29 cellular contexts compared by ENCODE assay signal in the genomic region with DNA sequence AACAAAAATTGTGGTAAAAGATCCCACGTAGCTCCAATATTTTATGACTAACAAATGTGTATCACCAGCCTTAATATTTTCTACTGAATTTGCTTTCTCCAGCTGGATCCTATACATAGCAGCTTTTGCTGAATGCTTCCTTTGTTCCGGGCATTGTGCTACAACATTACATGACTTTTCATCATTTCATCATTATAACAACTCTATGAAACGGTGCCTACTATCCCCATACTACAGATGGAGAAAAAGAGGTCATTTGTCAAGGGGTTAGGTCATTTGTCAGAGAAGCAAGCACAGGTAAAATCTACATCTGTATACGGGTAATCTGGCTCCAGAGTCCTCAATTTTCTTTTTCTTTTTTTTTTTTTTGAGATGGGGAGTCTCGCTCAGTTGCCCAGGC.
DNase-seq lines count a peak whose midpoint lies in the region; ATAC-seq, FAIRE-seq and TF ChIP-seq lines count a peak whose summit lies in the region.
"Had no signal": no experiment of that assay in that cellular context is flagged by ENCODE, and none has a peak within 500 bp of the region (broad histone marks: within the 10 kb centered on the region; RNA-seq: fewer than 3 reads in every experiment).

No MANE protein-coding gene starts in this region.

- H4K20me1 ChIP-seq in Karpas-422 (ENCODE audit: insufficient read depth, low read depth, low read length): peaks cover 62% of the 10 kb centered on the region

- H3K4me1 Mint-ChIP-seq in natural killer cell: peaks cover 75 to 91% of the 10 kb centered on the region in 2 donors

- H3K4me3 Mint-ChIP-seq in natural killer cell: no peak overlapping the region
- H3K4me3 Mint-ChIP-seq: activated naive CD4-positive, alpha-beta T cell treated with anti-CD3 and anti-CD28 coated beads, Interleukin-2, amount 10 ng/mL, durations not matched to agents 7 days and 5 days; activated T-cell treated with anti-CD3 and anti-CD28 coated beads, Interleukin-2, amount 50 U/mL, for 24 hours; T-helper 1 cell treated with Interleukin-12 subunit alpha and Interleukin-12 subunit beta and Interleukin-4 antibody, amounts not matched to agents 30 μg/mL and 1 μg/mL, for 36 hours had no signal

- H3K36me3 ChIP-seq in Karpas-422 (ENCODE audit: insufficient read depth, low read length) (no peaks in the 10 kb centered on the region), ectodermal cell (ENCODE audit: control insufficient read depth, insufficient read depth, low read length) (no peaks in the 10 kb centered on the region), kidney (ENCODE audit: control insufficient read depth in 1 of 2, insufficient read depth in 2 of 2, low read length in 2 of 2) (no peaks in the 10 kb centered on the region)
- H3K36me3 ChIP-seq: suprapubic skin had no signal

- H2AFZ ChIP-seq in Karpas-422 (ENCODE audit: low read length): no peak overlapping the region
- H2AFZ ChIP-seq: GM23248 had no signal

- H3K27me3 ChIP-seq in Karpas-422 (ENCODE audit: low read length) (no peaks in the 10 kb centered on the region), ectodermal cell (ENCODE audit: control insufficient read depth, insufficient read depth, low read length, poor library complexity, severe bottlenecking) (no peaks in the 10 kb centered on the region)
- H3K27me3 ChIP-seq: heart left ventricle, SJSA1, suprapubic skin had no signal

- no peak for ATAC-seq in natural killer cell
- ATAC-seq: heart left ventricle; naive thymus-derived CD8-positive, alpha-beta T cell had no signal

- DNase-seq in COLO829 (ENCODE audit: low spot score) (peak; percentile 45), Karpas-422 (no peak), natural killer cell (no peak), kidney (no peak), GM20000 (ENCODE audit: low spot score) (no peak), DMS79 (lab: John Stamatoyannopoulos, UW) (no peak)
- DNase-seq: activated CD8-positive, alpha-beta memory T cell treated with anti-CD3 and anti-CD28 coated beads for 24 hours; activated naive CD4-positive, alpha-beta T cell treated with anti-CD3 and anti-CD28 coated beads, Interleukin-2, amount 10 ng/mL, durations not matched to agents 7 days and 5 days; activated T-cell treated with anti-CD3 and anti-CD28 coated beads, Interleukin-2, amount 50 U/mL, for 24 hours; caudate nucleus; dermis blood vessel endothelial cell; GM23248; heart left ventricle; Kasumi-1; naive thymus-derived CD8-positive, alpha-beta T cell; NCI-H1694 treated with DMSO at 0.1 percent for 48 hours; NCI-H2171 treated with DMSO at 0.1 percent for 48 hours; retina; stimulated activated CD4-positive, alpha-beta T cell treated with anti-CD3 and anti-CD28 coated beads, Interleukin-2, amount 100 ng/mL, for 24 hours had no signal

- no peaks in the 10 kb centered on the region for H3K9me3 ChIP-seq in Karpas-422 (ENCODE audit: low read length)
- H3K9me3 ChIP-seq in ectodermal cell (ENCODE audit: control insufficient read depth, low read length): no peaks in the 10 kb centered on the region
- H3K9me3 ChIP-seq in kidney (ENCODE audit: control insufficient read depth in 1 of 2, low read length in 2 of 2): no peaks in the 10 kb centered on the region
- H3K9me3 ChIP-seq: heart left ventricle, SJSA1, suprapubic skin had no signal

- H3K27ac Mint-ChIP-seq in natural killer cell: peak overlapping the region; percentile 79 to 83
- H3K27ac Mint-ChIP-seq: activated naive CD4-positive, alpha-beta T cell treated with anti-CD3 and anti-CD28 coated beads, Interleukin-2, amount 10 ng/mL, durations not matched to agents 7 days and 5 days; T-helper 1 cell treated with Interleukin-12 subunit alpha and Interleukin-12 subunit beta and Interleukin-4 antibody, amounts not matched to agents 30 μg/mL and 1 μg/mL, for 36 hours had no signal

- H3K9ac ChIP-seq in Karpas-422 (ENCODE audit: low read length) (no peak overlapping the region), kidney (ENCODE audit: low read length in 2 of 2) (no peak overlapping the region)
- H3K9ac ChIP-seq: GM23248 had no signal

- peaks cover 100% of the 10 kb centered on the region for H3K79me2 ChIP-seq in Karpas-422 (ENCODE audit: low read length)

- H3K36me3 Mint-ChIP-seq in natural killer cell: no peaks in the 10 kb centered on the region

- no peak overlapping the region for H3K4me3 ChIP-seq in Karpas-422 (ENCODE audit: low read length)
- no peak overlapping the region for H3K4me3 ChIP-seq in ectodermal cell (ENCODE audit: insufficient read depth, low read depth, low read length)
- no peak overlapping the region for H3K4me3 ChIP-seq in kidney (ENCODE audit: low read length in 2 of 2)
- H3K4me3 ChIP-seq: GM23248, heart left ventricle, SJSA1, smooth muscle cell, suprapubic skin had no signal

- no peak overlapping the region for H3K4me2 ChIP-seq in Karpas-422 (ENCODE audit: low read depth, low read length, poor library complexity, severe bottlenecking)
- H3K4me2 ChIP-seq: smooth muscle cell had no signal

- H3K27ac ChIP-seq in Karpas-422 (ENCODE audit: low read length) (peak overlapping the region; percentile 4), ectodermal cell (ENCODE audit: insufficient read depth, low read depth, low read length, poor library complexity, severe bottlenecking) (peak overlapping the region; percentile 38), kidney (ENCODE audit: low read depth in 2 of 2, low read length in 2 of 2) (no peak overlapping the region)
- H3K27ac ChIP-seq: C4-2B, epithelial cell of prostate, GM23248, SJSA1, suprapubic skin had no signal

- H3K9me3 Mint-ChIP-seq in natural killer cell: no peaks in the 10 kb centered on the region
- H3K9me3 Mint-ChIP-seq: activated naive CD4-positive, alpha-beta T cell treated with anti-CD3 and anti-CD28 coated beads, Interleukin-2, amount 10 ng/mL, durations not matched to agents 7 days and 5 days; activated T-cell treated with anti-CD3 and anti-CD28 coated beads, Interleukin-2, amount 50 U/mL, for 24 hours; naive thymus-derived CD8-positive, alpha-beta T cell; T-helper 1 cell treated with Interleukin-12 subunit alpha and Interleukin-12 subunit beta and Interleukin-4 antibody, amounts not matched to agents 30 μg/mL and 1 μg/mL, for 36 hours had no signal

- FAIRE-seq in kidney (lab: Jason Lieb, UNC): no peak
- FAIRE-seq: astrocyte, GM18507, RCC 7860 had no signal

- TF ChIP-seq CTCF in natural killer cell (IDR thresholded peaks at IDR 0.05): no peak
- TF ChIP-seq CTCF in kidney (IDR thresholded peaks at IDR 0.05; ENCODE audit: borderline replicate concordance, extremely low read depth, insufficient read depth): no peak
- no peak for TF ChIP-seq CTCF in GM20000 (IDR thresholded peaks at IDR 0.05; ENCODE audit: extremely low read depth, missing control alignments)

- H3K4me1 ChIP-seq in Karpas-422 (ENCODE audit: low read length): peaks cover 89% of the 10 kb centered on the region
- peaks cover 6% of the 10 kb centered on the region for H3K4me1 ChIP-seq in ectodermal cell (ENCODE audit: control insufficient read depth, insufficient read depth, low read length)
- peaks cover 10 to 38% of the 10 kb centered on the region in 2 donors for H3K4me1 ChIP-seq in kidney (ENCODE audit: control insufficient read depth in 1 of 2, insufficient read depth in 1 of 2, low read depth in 1 of 2, low read length in 2 of 2)
- H3K4me1 ChIP-seq: SJSA1 had no signal

- H3K9me2 ChIP-seq in Karpas-422 (replicated peaks; ENCODE audit: insufficient read depth, low read length): no peaks in the 10 kb centered on the region

- 94 to 97% methylated on average over 5 of the region's 5 CpGs for WGBS in ectodermal cell, 2 experiments

- intact Hi-C loops in natural killer cell (cut with micrococcal nuclease) (loop anchor here (5.0 kb wide), 1 partner anchor 33 kb away; no protein-coding TSS in a partner anchor), kidney (cut with DNase I) (no loop called here)

- no peaks in the 10 kb centered on the region for H3K27me3 Mint-ChIP-seq in natural killer cell (ENCODE audit: low read depth in 2 of 2)
- H3K27me3 Mint-ChIP-seq: activated naive CD4-positive, alpha-beta T cell treated with anti-CD3 and anti-CD28 coated beads, Interleukin-2, amount 10 ng/mL, durations not matched to agents 7 days and 5 days; activated T-cell treated with anti-CD3 and anti-CD28 coated beads, Interleukin-2, amount 50 U/mL, for 24 hours; naive thymus-derived CD8-positive, alpha-beta T cell had no signal

Comparison
In these comparisons a context has a peak if more than half of its experiments do, and no peak if none do; other contexts are left out.
1. H3K27ac ChIP-seq: peak in Karpas-422 (single experiment) and ectodermal cell (single experiment); none in kidney (0 of 2).